In the genomic region with DNA sequence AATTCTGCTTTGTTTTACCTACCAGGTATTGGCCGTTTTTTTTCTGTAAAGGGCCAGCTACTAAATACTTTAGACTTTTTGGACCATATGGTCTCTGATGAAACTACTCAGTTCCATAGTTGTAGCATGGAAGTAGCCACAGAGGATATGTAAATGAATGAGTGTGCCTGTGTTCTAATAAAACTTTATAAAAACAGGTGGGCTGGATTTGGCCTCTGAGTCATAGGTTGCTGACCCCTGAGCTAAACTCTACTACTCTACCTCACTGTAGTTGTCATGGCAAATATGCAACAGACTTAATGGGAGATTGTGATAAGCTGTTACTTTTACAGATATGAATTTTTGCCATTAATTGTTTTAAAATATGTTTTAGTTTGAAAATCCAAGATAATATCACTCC, we compare ENCODE assay signal across 14 cellular contexts.
"Had no signal": no experiment of that assay in that cellular context is flagged by ENCODE, and none has a peak within 500 bp of the region (broad histone marks: within the 10 kb centered on the region; RNA-seq: fewer than 3 reads in every experiment).

No MANE protein-coding gene starts in this region.

- H3K27ac ChIP-seq: heart left ventricle, neutrophil, ovary, right atrium auricular region had no signal

- FAIRE-seq: frontal cortex, small intestine had no signal

- H3K9me3 ChIP-seq: neutrophil, ovary, right atrium auricular region had no signal

- H3K27me3 Mint-ChIP-seq: naive thymus-derived CD8-positive, alpha-beta T cell had no signal

- H3K27ac Mint-ChIP-seq: naive thymus-derived CD8-positive, alpha-beta T cell had no signal

- H3K27me3 ChIP-seq: dorsolateral prefrontal cortex, heart left ventricle, neutrophil, ovary, right atrium auricular region had no signal

- H3K4me3 Mint-ChIP-seq: naive thymus-derived CD8-positive, alpha-beta T cell had no signal

- H3K36me3 ChIP-seq: neutrophil, ovary had no signal

- ATAC-seq: heart left ventricle; naive thymus-derived CD8-positive, alpha-beta T cell had no signal

- DNase-seq: cortex of kidney; dorsolateral prefrontal cortex; effector CD8-positive, alpha-beta T cell; heart left ventricle; hippocampal formation; naive thymus-derived CD8-positive, alpha-beta T cell; ovary; small intestine; stimulated activated CD4-positive, alpha-beta T cell treated with anti-CD3 and anti-CD28 coated beads, Interleukin-2, amount 100 ng/mL, for 48 hours; stimulated activated naive CD4-positive, alpha-beta T cell treated with Interleukin-2 at 50 U/mL for 16 hours; trophoblast cell had no signal

- H3K4me3 ChIP-seq: dorsolateral prefrontal cortex, heart left ventricle, ovary, right atrium auricular region had no signal
